20 cellular contexts compared by ENCODE assay signal in the genomic region with DNA sequence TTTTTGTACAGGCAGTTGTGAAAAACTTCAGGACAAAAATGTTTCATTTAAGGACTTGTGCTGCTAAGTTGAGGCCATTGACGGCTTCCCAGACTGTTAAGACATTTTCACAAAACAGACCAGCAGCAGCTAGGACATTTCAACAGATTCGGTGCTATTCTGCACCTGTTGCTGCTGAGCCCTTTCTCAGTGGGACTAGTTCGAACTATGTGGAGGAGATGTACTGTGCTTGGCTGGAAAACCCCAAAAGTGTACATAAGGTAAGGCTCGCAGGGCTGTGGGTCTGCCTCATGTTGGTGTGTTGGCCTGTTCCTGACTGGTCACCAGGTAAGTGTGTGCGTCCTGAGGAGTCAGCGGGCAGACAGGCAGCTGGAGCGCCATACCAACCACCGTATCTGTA. TPM values are rescaled to one million over a fixed set of nuclear protein-coding genes. Genes with fewer than 3 reads are reported as not detected.
A peak's percentile ranks its signal among the peaks of the same experiment; 100 is the strongest.
DNase-seq lines count a peak whose midpoint lies in the region; ATAC-seq, FAIRE-seq and TF ChIP-seq lines count a peak whose summit lies in the region.
"Had no signal": no experiment of that assay in that cellular context is flagged by ENCODE, and none has a peak within 500 bp of the region (broad histone marks: within the 10 kb centered on the region; RNA-seq: fewer than 3 reads in every experiment).

No MANE protein-coding gene starts in this region.

- H3K9me3 Mint-ChIP-seq in activated CD4-positive, alpha-beta memory T cell treated with anti-CD3 and anti-CD28 coated beads for 36 hours: no peaks in the 10 kb centered on the region
- H3K9me3 Mint-ChIP-seq: nephron progenitor cell had no signal

- H3K4me3 ChIP-seq in HepG2 (replicated peaks in 1 of 3; ENCODE audit: insufficient read depth in 1 of 3, low read depth in 2 of 3, low read length in 3 of 3) (no peak overlapping the region), right lobe of liver (no peak overlapping the region), pancreas (no peak overlapping the region)
- H3K4me3 ChIP-seq: body of pancreas, suprapubic skin had no signal

- TF ChIP-seq CTCF in HepG2 (CRISPR knock-in tag; IDR thresholded peaks at IDR 0.05): no peak
- TF ChIP-seq CTCF in right lobe of liver (IDR thresholded peaks at IDR 0.05): no peak
- TF ChIP-seq CTCF in pancreas (IDR thresholded peaks at IDR 0.05): no peak

- H3K4me1 ChIP-seq in HepG2 (ENCODE audit: insufficient read depth, low read length): peaks cover 25% of the 10 kb centered on the region
- peaks cover 0 to 22% (median 9%) of the 10 kb centered on the region in 4 donors for H3K4me1 ChIP-seq in right lobe of liver
- peaks cover 0 to 21% (median 18%) of the 10 kb centered on the region in 3 donors for H3K4me1 ChIP-seq in pancreas

- TF ChIP-seq RAD21 in HepG2 (CRISPR knock-in tag; IDR thresholded peaks at IDR 0.05): no peak

- H3K36me3 Mint-ChIP-seq in activated CD4-positive, alpha-beta memory T cell treated with anti-CD3 and anti-CD28 coated beads for 36 hours: peaks cover 31% of the 10 kb centered on the region

- H3K36me3 ChIP-seq in HepG2 (replicated peaks in 1 of 2; ENCODE audit: control insufficient read depth in 1 of 2, insufficient read depth in 2 of 2, low read length in 2 of 2): peaks cover 12 to 32% of the 10 kb centered on the region in 2 experiments; a peak in 4 of 5 replicates
- H3K36me3 ChIP-seq in right lobe of liver: peaks cover 0 to 6% (median 0%) of the 10 kb centered on the region in 4 donors
- peaks cover 0 to 9% (median 0%) of the 10 kb centered on the region in 3 donors for H3K36me3 ChIP-seq in pancreas

- CTCF ChIA-PET in HepG2 (lab: Yijun Ruan, JAX; ENCODE audit: low intra/inter-chr PET ratio, low total read pairs): no interaction called here
- CTCF ChIA-PET in activated CD4-positive, alpha-beta memory T cell treated with anti-CD3 and anti-CD28 coated beads for 36 hours (lab: Charles Lee): interaction anchor here (0.7 to 1.6 kb wide), 4 partner anchors 9 to 18 kb away, joined by 3 to 10 read pairs (median 4); partner anchors contain the start of gene OGDH

- no peak overlapping the region for H2AFZ ChIP-seq in HepG2 (ENCODE audit: low read length)

- DNase-seq in HepG2 (ENCODE audit: low spot score): no peak
- DNase-seq in right lobe of liver: no peak
- no peak for DNase-seq in activated CD4-positive, alpha-beta memory T cell treated with anti-CD3 and anti-CD28 coated beads for 36 hours
- DNase-seq in DMS 273 treated with DMSO at 0.1 percent for 48 hours (lab: John Stamatoyannopoulos, UW): no peak
- no peak for DNase-seq in pancreas
- DNase-seq in NCI-H1048 (lab: John Stamatoyannopoulos, UW): no peak
- DNase-seq: activated effector memory CD4-positive, alpha-beta T cell treated with Interleukin-2 at 50 U/mL for 16 hours; body of pancreas; cortex of kidney; erythroblast; glutamatergic neuron; mammary epithelial cell; NCI-H1436 treated with DMSO at 0.1 percent for 48 hours; NCI-H345; nephron progenitor cell; T-helper 9 cell had no signal

- TF ChIP-seq EP300 in HepG2 (IDR thresholded peaks at IDR 0.05; ENCODE audit: low read depth in 2 of 2, low read length in 2 of 2) (no peak), HepG2 (CRISPR knock-in tag; IDR thresholded peaks at IDR 0.05; ENCODE audit: borderline replicate concordance) (no peak)

- H3K9me3 ChIP-seq in HepG2 (ENCODE audit: low read length) (no peaks in the 10 kb centered on the region), right lobe of liver (no peaks in the 10 kb centered on the region), pancreas (no peaks in the 10 kb centered on the region)
- H3K9me3 ChIP-seq: body of pancreas, suprapubic skin had no signal

- H4K20me1 ChIP-seq in HepG2 (ENCODE audit: insufficient read depth, low read length): no peaks in the 10 kb centered on the region

- no peaks in the 10 kb centered on the region for H3K27me3 Mint-ChIP-seq in activated CD4-positive, alpha-beta memory T cell treated with anti-CD3 and anti-CD28 coated beads for 36 hours

- intact Hi-C loops in HepG2 (cut with micrococcal nuclease; ENCODE audit: unreplicated experiment) (no loop called here), right lobe of liver (cut with DNase I) (no loop called here), pancreas (cut with DNase I) (no loop called here)
- intact Hi-C loops in activated CD4-positive, alpha-beta memory T cell treated with anti-CD3 and anti-CD28 coated beads for 36 hours (cut with micrococcal nuclease): loop anchor here (1.0 kb wide), 2 partner anchors 9 to 14 kb away; no protein-coding TSS in a partner anchor

- no peak for FAIRE-seq in HepG2 (lab: Jason Lieb, UNC)
- no peak for FAIRE-seq in pancreas (lab: Jason Lieb, UNC)
- FAIRE-seq: H1 had no signal

- H3K4me3 Mint-ChIP-seq in activated CD4-positive, alpha-beta memory T cell treated with anti-CD3 and anti-CD28 coated beads for 36 hours: peak overlapping the region; percentile 37
- H3K4me3 Mint-ChIP-seq: nephron progenitor cell had no signal

- no peak overlapping the region for H3K9ac ChIP-seq in HepG2 (ENCODE audit: insufficient read depth, low read depth, low read length)

- no peak for TF ChIP-seq POLR2A in HepG2 (IDR thresholded peaks at IDR 0.05; ENCODE audit: insufficient read depth in 1 of 2, low read depth in 2 of 2, low read length in 2 of 2)
- TF ChIP-seq POLR2A in right lobe of liver (IDR thresholded peaks at IDR 0.05): no peak

- no peak overlapping the region for H3K4me2 ChIP-seq in HepG2 (ENCODE audit: low read depth, low read length)

- peaks cover 53% of the 10 kb centered on the region for H3K79me2 ChIP-seq in HepG2 (ENCODE audit: insufficient read depth, low read length)

- WGBS in HepG2 (ENCODE audit: low lambda C conversion rate): 98% methylated on average over 8 of the region's 8 CpGs
- WGBS in right lobe of liver (ENCODE audit: insufficient coverage, low coverage, low lambda C conversion rate, missing lambda C conversion rate): 84% methylated on average over 5 of the region's 8 CpGs
- WGBS in pancreas, 2 donors: 90 to 91% methylated on average over 8 of the region's 8 CpGs

- no peak overlapping the region for H3K27ac ChIP-seq in HepG2 (ENCODE audit: extremely low read length, insufficient read depth, low read length)
- no peak overlapping the region for H3K27ac ChIP-seq in right lobe of liver
- H3K27ac ChIP-seq in pancreas: peak overlapping the region in 1 of 4 donors; percentile 61
- H3K27ac ChIP-seq: suprapubic skin had no signal

- ATAC-seq in HepG2 (no peak), right lobe of liver (no peak), esophagus mucosa (peak; percentile 14), pancreas (no peak), GM18858 (IDR thresholded peaks at IDR 0.05; ENCODE audit: unreplicated experiment) (no peak)
- ATAC-seq: body of pancreas had no signal

- BruUV-seq in HepG2 (replicated peaks; lab: Mats Ljungman, UMichigan): TSS peak; percentile 20

- in situ Hi-C loops in HepG2 (cut with HindIII; ENCODE audit: extremely low pct_ligation_motif_present, low pct_unique_long_range_greater_than_20kb): no loop called here

- no peaks in the 10 kb centered on the region for H3K27me3 ChIP-seq in HepG2 (ENCODE audit: control insufficient read depth in 1 of 2, insufficient read depth in 2 of 2, low read length in 2 of 2)
- H3K27me3 ChIP-seq in right lobe of liver: no peaks in the 10 kb centered on the region
- H3K27me3 ChIP-seq in pancreas: no peaks in the 10 kb centered on the region
- H3K27me3 ChIP-seq: body of pancreas, suprapubic skin had no signal

- POLR2A ChIA-PET in HepG2 (lab: Yijun Ruan, JAX): no interaction called here
- POLR2A ChIA-PET in activated CD4-positive, alpha-beta memory T cell treated with anti-CD3 and anti-CD28 coated beads for 36 hours (lab: Charles Lee): interaction anchor here (1.2 to 4.0 kb wide), 7 partner anchors 9 to 173 kb away, joined by 3 to 30 read pairs (median 7); partner anchors contain the start of genes DDX56, OGDH and ZMIZ2

- H3K4me1 Mint-ChIP-seq in activated CD4-positive, alpha-beta memory T cell treated with anti-CD3 and anti-CD28 coated beads for 36 hours (ENCODE audit: low read depth): peaks cover 80% of the 10 kb centered on the region

- H3K27ac Mint-ChIP-seq in activated CD4-positive, alpha-beta memory T cell treated with anti-CD3 and anti-CD28 coated beads for 36 hours: peak overlapping the region; percentile 93
- H3K27ac Mint-ChIP-seq: nephron progenitor cell had no signal

RNA-seq across cellular contexts. Expression of gene OGDH, which starts 17.9 kb away (rescaled TPM):
- total RNA-seq in HepG2 (2016; rRNA removed; fragmentation: Illumina TruSeq; extraction: Trizol) (25.4 and 28.1 TPM in 2 replicates), right lobe of liver (10 to 100 TPM; 46.6 to 63.2 (median 55.8) TPM), esophagus mucosa (99.2 TPM), pancreas (10 to 100 TPM; 24.5 to 49.2 (median 33.7) TPM)
- 6.3 and 7.6 TPM in 2 replicates for total RNA-seq in HepG2 (2016; cell fraction: cytosol; rRNA removed; fragmentation: Illumina TruSeq; extraction: Trizol; ENCODE audit: low read depth)
- total RNA-seq in HepG2 (2016; cell fraction: insoluble cytoplasmic fraction; rRNA removed; fragmentation: Illumina TruSeq; extraction: Trizol): 21.2 and 24.9 TPM in 2 replicates
- 6.7 and 7.3 TPM in 2 replicates for total RNA-seq in HepG2 (2016; cell fraction: membrane; rRNA removed; fragmentation: Illumina TruSeq; extraction: Trizol)
- 19.2 and 20.7 TPM in 2 replicates for total RNA-seq in HepG2 (2016; cell fraction: nucleus; rRNA removed; fragmentation: Illumina TruSeq; extraction: Trizol)
- polyA plus RNA-seq in HepG2 (2011; rRNA removed) (17.4 and 19.9 TPM in 2 replicates), pancreas (10 to 100 TPM; 18.4 to 19.3 TPM)
- 19.4 and 21.4 TPM in 2 replicates for polyA plus RNA-seq in HepG2 (2011; cell fraction: cytosol; rRNA removed)
- polyA plus RNA-seq in HepG2 (2011; cell fraction: nucleus; rRNA removed): 31.0 and 32.6 TPM in 2 replicates
- polyA plus RNA-seq in HepG2 (2012): 17.8 and 24.0 TPM in 2 replicates
- 1.4 and 1.7 TPM in 2 replicates for polyA plus RNA-seq in HepG2 (2016; cell fraction: cytosol; fragmentation: Illumina TruSeq; extraction: Trizol; ENCODE audit: low read depth)
- 16.1 and 22.3 TPM in 2 replicates for polyA plus RNA-seq in HepG2 (2016; cell fraction: insoluble cytoplasmic fraction; fragmentation: Illumina TruSeq; extraction: Trizol; ENCODE audit: low read depth)
- 2.9 and 3.9 TPM in 2 replicates for polyA plus RNA-seq in HepG2 (2016; cell fraction: membrane; fragmentation: Illumina TruSeq; extraction: Trizol; ENCODE audit: low read depth)
- polyA plus RNA-seq in HepG2 (2016; cell fraction: nucleus; fragmentation: Illumina TruSeq; extraction: Trizol; ENCODE audit: insufficient read depth, low read depth): 18.6 and 20.7 TPM in 2 replicates
- 69.1 and 136 TPM in 2 replicates for polyA minus RNA-seq in HepG2 (2011; rRNA and poly(A)+ RNA removed; ENCODE audit: low replicate concordance)
- polyA minus RNA-seq in HepG2 (2011; cell fraction: cytosol; rRNA and poly(A)+ RNA removed): 32.5 and 32.6 TPM in 2 replicates
- 23.3 and 31.3 TPM in 2 replicates for polyA minus RNA-seq in HepG2 (2011; cell fraction: nucleus; rRNA and poly(A)+ RNA removed)
- 100 to 1,000 TPM; 103 to 105 TPM for total RNA-seq in activated CD4-positive, alpha-beta memory T cell treated with anti-CD3 and anti-CD28 coated beads for 36 hours

RNA-seq across cellular contexts. Expression of gene TMED4, which starts 42.3 kb away (rescaled TPM):
- total RNA-seq in HepG2 (2016; rRNA removed; fragmentation: Illumina TruSeq; extraction: Trizol) (39.2 and 81.4 TPM in 2 replicates), right lobe of liver (10 to 100 TPM; 32.5 to 91.1 (median 41.7) TPM), esophagus mucosa (33.9 TPM), pancreas (10 to 100 TPM; 38.2 to 53.0 (median 47.0) TPM)
- total RNA-seq in HepG2 (2016; cell fraction: cytosol; rRNA removed; fragmentation: Illumina TruSeq; extraction: Trizol; ENCODE audit: low read depth): 13.7 and 14.2 TPM in 2 replicates
- 42.8 and 80.9 TPM in 2 replicates for total RNA-seq in HepG2 (2016; cell fraction: insoluble cytoplasmic fraction; rRNA removed; fragmentation: Illumina TruSeq; extraction: Trizol)
- 36.3 and 40.4 TPM in 2 replicates for total RNA-seq in HepG2 (2016; cell fraction: membrane; rRNA removed; fragmentation: Illumina TruSeq; extraction: Trizol)
- total RNA-seq in HepG2 (2016; cell fraction: nucleus; rRNA removed; fragmentation: Illumina TruSeq; extraction: Trizol): 71.9 and 87.9 TPM in 2 replicates
- polyA plus RNA-seq in HepG2 (2011; rRNA removed) (109 and 113 TPM in 2 replicates), pancreas (10 to 100 TPM; 32.3 to 55.9 TPM)
- 120 and 141 TPM in 2 replicates for polyA plus RNA-seq in HepG2 (2011; cell fraction: cytosol; rRNA removed)
- 144 and 146 TPM in 2 replicates for polyA plus RNA-seq in HepG2 (2011; cell fraction: nucleus; rRNA removed)
- polyA plus RNA-seq in HepG2 (2012): 68.1 and 72.3 TPM in 2 replicates
- 11.1 and 15.6 TPM in 2 replicates for polyA plus RNA-seq in HepG2 (2016; cell fraction: cytosol; fragmentation: Illumina TruSeq; extraction: Trizol; ENCODE audit: low read depth)
- polyA plus RNA-seq in HepG2 (2016; cell fraction: insoluble cytoplasmic fraction; fragmentation: Illumina TruSeq; extraction: Trizol; ENCODE audit: low read depth): 38.9 and 40.8 TPM in 2 replicates
- 25.9 and 27.2 TPM in 2 replicates for polyA plus RNA-seq in HepG2 (2016; cell fraction: membrane; fragmentation: Illumina TruSeq; extraction: Trizol; ENCODE audit: low read depth)
- 141 and 156 TPM in 2 replicates for polyA plus RNA-seq in HepG2 (2016; cell fraction: nucleus; fragmentation: Illumina TruSeq; extraction: Trizol; ENCODE audit: insufficient read depth, low read depth)
- 175 and 196 TPM in 2 replicates for polyA minus RNA-seq in HepG2 (2011; rRNA and poly(A)+ RNA removed; ENCODE audit: low replicate concordance)
- 60.9 and 63.0 TPM in 2 replicates for polyA minus RNA-seq in HepG2 (2011; cell fraction: cytosol; rRNA and poly(A)+ RNA removed)
- 51.1 and 68.9 TPM in 2 replicates for polyA minus RNA-seq in HepG2 (2011; cell fraction: nucleus; rRNA and poly(A)+ RNA removed)
- total RNA-seq in activated CD4-positive, alpha-beta memory T cell treated with anti-CD3 and anti-CD28 coated beads for 36 hours: 10 to 100 TPM; 74.8 to 79.1 TPM

RNA-seq across cellular contexts. Expression of gene DDX56, which starts 50.6 kb away (rescaled TPM):
- 105 and 120 TPM in 2 replicates for total RNA-seq in HepG2 (2016; rRNA removed; fragmentation: Illumina TruSeq; extraction: Trizol)
- 15.2 and 16.6 TPM in 2 replicates for total RNA-seq in HepG2 (2016; cell fraction: cytosol; rRNA removed; fragmentation: Illumina TruSeq; extraction: Trizol; ENCODE audit: low read depth)
- total RNA-seq in HepG2 (2016; cell fraction: insoluble cytoplasmic fraction; rRNA removed; fragmentation: Illumina TruSeq; extraction: Trizol): 109 and 123 TPM in 2 replicates
- 29.3 and 30.6 TPM in 2 replicates for total RNA-seq in HepG2 (2016; cell fraction: membrane; rRNA removed; fragmentation: Illumina TruSeq; extraction: Trizol)
- 97.6 and 120 TPM in 2 replicates for total RNA-seq in HepG2 (2016; cell fraction: nucleus; rRNA removed; fragmentation: Illumina TruSeq; extraction: Trizol)
- 82.6 and 106 TPM in 2 replicates for polyA plus RNA-seq in HepG2 (2011; rRNA removed)
- polyA plus RNA-seq in HepG2 (2011; cell fraction: cytosol; rRNA removed): 53.6 and 58.7 TPM in 2 replicates
- 231 and 242 TPM in 2 replicates for polyA plus RNA-seq in HepG2 (2011; cell fraction: nucleus; rRNA removed)
- polyA plus RNA-seq in HepG2 (2012): 45.8 and 68.4 TPM in 2 replicates
- 11.3 and 12.0 TPM in 2 replicates for polyA plus RNA-seq in HepG2 (2016; cell fraction: cytosol; fragmentation: Illumina TruSeq; extraction: Trizol; ENCODE audit: low read depth)
- 83.4 and 100 TPM in 2 replicates for polyA plus RNA-seq in HepG2 (2016; cell fraction: insoluble cytoplasmic fraction; fragmentation: Illumina TruSeq; extraction: Trizol; ENCODE audit: low read depth)
- polyA plus RNA-seq in HepG2 (2016; cell fraction: membrane; fragmentation: Illumina TruSeq; extraction: Trizol; ENCODE audit: low read depth): 18.2 and 23.9 TPM in 2 replicates
- 214 and 219 TPM in 2 replicates for polyA plus RNA-seq in HepG2 (2016; cell fraction: nucleus; fragmentation: Illumina TruSeq; extraction: Trizol; ENCODE audit: insufficient read depth, low read depth)
- 168 and 202 TPM in 2 replicates for polyA minus RNA-seq in HepG2 (2011; rRNA and poly(A)+ RNA removed; ENCODE audit: low replicate concordance)
- 27.9 and 30.7 TPM in 2 replicates for polyA minus RNA-seq in HepG2 (2011; cell fraction: cytosol; rRNA and poly(A)+ RNA removed)
- 96.8 and 111 TPM in 2 replicates for polyA minus RNA-seq in HepG2 (2011; cell fraction: nucleus; rRNA and poly(A)+ RNA removed)
- 10 to 100 TPM; 31.8 to 42.2 (median 36.5) TPM for total RNA-seq in right lobe of liver
- 10 to 100 TPM; 84.0 to 87.0 TPM for total RNA-seq in activated CD4-positive, alpha-beta memory T cell treated with anti-CD3 and anti-CD28 coated beads for 36 hours
- total RNA-seq in esophagus mucosa: 51.8 TPM
- total RNA-seq in pancreas: 10 to 100 TPM; 23.0 to 36.6 (median 27.3) TPM
- 100 to 1,000 TPM; 107 to 114 TPM for polyA plus RNA-seq in pancreas
